ENCODE assay signal across 14 cellular contexts in the genomic region with DNA sequence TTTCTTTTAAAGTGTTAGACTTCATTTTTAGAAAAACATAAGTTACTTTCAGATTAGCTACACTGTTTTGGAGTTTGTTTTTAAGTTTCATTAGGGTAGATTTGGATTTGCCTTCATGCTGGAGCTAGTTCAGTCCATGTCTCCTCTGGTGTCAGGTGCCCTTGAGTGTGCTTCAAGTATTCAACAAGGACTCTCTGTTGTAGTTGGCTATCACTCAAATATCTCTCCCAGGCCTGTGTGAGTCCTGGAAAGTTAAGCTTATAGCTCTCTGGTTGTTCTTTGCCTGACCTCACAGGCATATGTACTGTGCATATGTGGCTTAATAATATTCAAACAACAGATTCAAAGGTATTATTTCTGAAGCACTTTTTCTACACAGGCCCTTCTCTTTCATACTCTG. TPM values are rescaled to one million over a fixed set of nuclear protein-coding genes. Genes with fewer than 3 reads are reported as not detected.
DNase-seq lines count a peak whose midpoint lies in the region; ATAC-seq and TF ChIP-seq lines count a peak whose summit lies in the region.
"Had no signal": no experiment of that assay in that cellular context is flagged by ENCODE, and none has a peak within 500 bp of the region (broad histone marks: within the 10 kb centered on the region; RNA-seq: fewer than 3 reads in every experiment).

No MANE protein-coding gene starts in this region.

- DNase-seq in EH (ENCODE audit: low read depth) (peak; percentile 27), NCI-H2029 treated with DMSO at 0.1 percent for 48 hours (lab: John Stamatoyannopoulos, UW) (peak; percentile 56), endothelial cell (ENCODE audit: low spot score) (no peak), osteocyte (ENCODE audit: extremely low spot score, unreplicated experiment) (no peak), SIG-M5 treated with dmso at 0.1 percent for 504 hours (lab: John Stamatoyannopoulos, UW; ENCODE audit: unreplicated experiment) (no peak), NCI-H2171 (lab: John Stamatoyannopoulos, UW) (no peak)
- DNase-seq: activated CD4-positive, alpha-beta T cell treated with anti-CD3 and anti-CD28 coated beads, Interleukin-2, amount 10 ng/mL, durations not matched to agents 24 days and 14 days; activated naive CD4-positive, alpha-beta T cell treated with Interleukin-2 at 50 U/mL for 16 hours; DMS 273 treated with DMSO at 0.1 percent for 48 hours; NCI-H187 treated with DMSO at 0.1 percent for 48 hours; NCI-H524 treated with DMSO at 0.1 percent for 48 hours; stimulated activated CD4-positive, alpha-beta T cell treated with anti-CD3 and anti-CD28 coated beads, Interleukin-4, amount 100 ng/mL, for 1 hour had no signal

- H3K4me3 Mint-ChIP-seq in endothelial cell (ENCODE audit: unreplicated experiment) = peak overlapping the region; percentile 70
- H3K4me3 Mint-ChIP-seq in osteocyte (ENCODE audit: unreplicated experiment) = no peak overlapping the region
- H3K4me3 Mint-ChIP-seq: activated CD4-positive, alpha-beta T cell treated with anti-CD3 and anti-CD28 coated beads, Interleukin-2, amount 10 ng/mL, durations not matched to agents 24 days and 14 days; GM23338 had no signal

- H3K36me3 Mint-ChIP-seq in endothelial cell (ENCODE audit: low read depth, unreplicated experiment) (peaks cover 53% of the 10 kb centered on the region), osteocyte (ENCODE audit: unreplicated experiment) (peaks cover 39% of the 10 kb centered on the region)

- TF ChIP-seq CTCF in endothelial cell (IDR thresholded peaks at IDR 0.05; ENCODE audit: unreplicated experiment) (no peak), osteocyte (IDR thresholded peaks at IDR 0.05) (no peak)

- H3K4me1 Mint-ChIP-seq in endothelial cell (ENCODE audit: unreplicated experiment) (peaks cover 9% of the 10 kb centered on the region), osteocyte (ENCODE audit: unreplicated experiment) (peaks cover 33% of the 10 kb centered on the region)
- H3K4me1 Mint-ChIP-seq: GM23338 had no signal

- no peak overlapping the region for H3K27ac Mint-ChIP-seq in endothelial cell (ENCODE audit: unreplicated experiment)
- peak overlapping the region; percentile 63 for H3K27ac Mint-ChIP-seq in osteocyte (ENCODE audit: unreplicated experiment)
- H3K27ac Mint-ChIP-seq: activated CD4-positive, alpha-beta T cell treated with anti-CD3 and anti-CD28 coated beads, Interleukin-2, amount 10 ng/mL, durations not matched to agents 24 days and 14 days; GM23338 had no signal

- ATAC-seq in GM19395 (IDR thresholded peaks at IDR 0.05; ENCODE audit: unreplicated experiment) = no peak
- ATAC-seq: GM23338 had no signal

- H3K27me3 Mint-ChIP-seq in endothelial cell (ENCODE audit: unreplicated experiment) = peaks cover 3% of the 10 kb centered on the region
- H3K27me3 Mint-ChIP-seq in osteocyte (ENCODE audit: unreplicated experiment) = no peaks in the 10 kb centered on the region
- H3K27me3 Mint-ChIP-seq: activated CD4-positive, alpha-beta T cell treated with anti-CD3 and anti-CD28 coated beads, Interleukin-2, amount 10 ng/mL, durations not matched to agents 24 days and 14 days had no signal

- H3K9me3 Mint-ChIP-seq in endothelial cell (ENCODE audit: unreplicated experiment) = peaks cover 5% of the 10 kb centered on the region
- H3K9me3 Mint-ChIP-seq in osteocyte (ENCODE audit: unreplicated experiment) = peaks cover 9% of the 10 kb centered on the region

RNA-seq across cellular contexts. Expression of a gene that starts 45.4 kb away (rescaled TPM):
- total RNA-seq in endothelial cell (ENCODE audit: unreplicated experiment) (94.0 TPM), osteocyte (47.6 and 58.9 TPM in 2 replicates)

Comparison
In these comparisons a context has a peak if more than half of its experiments do, and no peak if none do; other contexts are left out.
1. DNase-seq: peak in EH (single experiment) and NCI-H2029 treated with DMSO at 0.1 percent for 48 hours (single experiment); none in endothelial cell (single experiment), osteocyte (single experiment), SIG-M5 treated with dmso at 0.1 percent for 504 hours (single experiment) and NCI-H2171 (single experiment).